Comparison of ENCODE assay signal across 8 cellular contexts in genomic region chr7:22561356-22561755, GRCh38.
DNase-seq lines count a peak whose midpoint lies in the region; ATAC-seq, FAIRE-seq and TF ChIP-seq lines count a peak whose summit lies in the region.

No MANE protein-coding gene starts in this region.

- H3K36me3 Mint-ChIP-seq in endodermal cell (ENCODE audit: low read depth) (peaks cover 7% of the 10 kb centered on the region), T-helper 17 cell (ENCODE audit: low read depth) (peaks cover 8% of the 10 kb centered on the region)

- DNase-seq in A549 (ENCODE audit: low read depth in 1 of 2, low spot score in 1 of 2): peak; percentile 55 to 78
- DNase-seq in endodermal cell: peak; percentile 91
- DNase-seq in medulla oblongata (ENCODE audit: extremely low spot score): peak; percentile 50
- no peak for DNase-seq in T-helper 17 cell

- H3K27me3 Mint-ChIP-seq in endodermal cell (ENCODE audit: insufficient read depth) (no peaks in the 10 kb centered on the region), T-helper 17 cell (peaks cover 34% of the 10 kb centered on the region)

- H3K4me2 ChIP-seq in A549: peak overlapping the region; percentile 51

- no peaks in the 10 kb centered on the region for H3K27me3 ChIP-seq in endodermal cell (ENCODE audit: control insufficient read depth, insufficient read depth, low read length, poor library complexity, severe bottlenecking)

- no peaks in the 10 kb centered on the region for H3K9me3 Mint-ChIP-seq in endodermal cell

- WGBS in A549 (ENCODE audit: missing lambda C conversion rate): 12% methylated on average over 13 of the region's 13 CpGs
- 15 to 37% methylated on average over 3 to 13 of the region's 13 CpGs for WGBS in endodermal cell (ENCODE audit: insufficient coverage in 1 of 2, insufficient read length in 1 of 2), 2 experiments

- H3K4me1 ChIP-seq in A549: peaks cover 52% of the 10 kb centered on the region
- peaks cover 29% of the 10 kb centered on the region for H3K4me1 ChIP-seq in endodermal cell (ENCODE audit: control insufficient read depth, insufficient read depth, low read length)

- H3K9ac ChIP-seq in endodermal cell (ENCODE audit: extremely low read depth, low read length, poor library complexity, severe bottlenecking): no peak overlapping the region

- H3K27ac Mint-ChIP-seq in endodermal cell (peak overlapping the region; percentile 94), T-helper 17 cell (no peak overlapping the region)

- no peak for FAIRE-seq in A549 (lab: Jason Lieb, UNC)

- no peaks in the 10 kb centered on the region for H3K9me3 ChIP-seq in A549
- no peaks in the 10 kb centered on the region for H3K9me3 ChIP-seq in endodermal cell (ENCODE audit: control insufficient read depth, low read length)
- no peaks in the 10 kb centered on the region for H3K9me3 ChIP-seq in T-helper 17 cell (ENCODE audit: control insufficient read depth, low read length, poor library complexity, severe bottlenecking)

- H3K27ac ChIP-seq in A549 (peak overlapping the region; percentile 51 to 74), endodermal cell (ENCODE audit: low read depth, low read length) (no peak overlapping the region)

- TF ChIP-seq EP300 in A549 (IDR thresholded peaks at IDR 0.05) (peak in 1 of 2 experiments; percentile 23; a peak in 1 of 5 replicates), Ishikawa (IDR thresholded peaks at IDR 0.05; ENCODE audit: borderline replicate concordance) (peak; percentile 57; the same call in 1 of the 2 replicates)

- peak in 1 of 2 experiments; percentile 43; a peak in 2 of 5 replicates for TF ChIP-seq RAD21 in A549 (conservative IDR thresholded peaks at IDR 0.05 in 1 of 2, IDR thresholded peaks at IDR 0.05 in 1 of 2)
- peak; percentile 30; the same call in 1 of the 2 replicates for TF ChIP-seq RAD21 in Ishikawa (IDR thresholded peaks at IDR 0.05; ENCODE audit: low read depth)

- TF ChIP-seq CTCF in A549 (IDR thresholded peaks at IDR 0.05) (no peak), endodermal cell (conservative IDR thresholded peaks at IDR 0.05) (no peak)

- H3K4me3 Mint-ChIP-seq in endodermal cell (peak overlapping the region; percentile 19), T-helper 17 cell (no peak overlapping the region)

- TF ChIP-seq POLR2A in A549 (IDR thresholded peaks at IDR 0.05; ENCODE audit: low read length): no peak

- peaks cover 49% of the 10 kb centered on the region for H3K4me1 Mint-ChIP-seq in endodermal cell
- H3K4me1 Mint-ChIP-seq in T-helper 17 cell: peaks cover 32% of the 10 kb centered on the region

- peak; percentile 61 for ATAC-seq in A549
- no peak for ATAC-seq in GM18909 (IDR thresholded peaks at IDR 0.05; ENCODE audit: poor library complexity, unreplicated experiment)
- no peak for ATAC-seq in HG02610 (IDR thresholded peaks at IDR 0.05; ENCODE audit: unreplicated experiment)
- no peak for ATAC-seq in GM21825 (IDR thresholded peaks at IDR 0.05; ENCODE audit: unreplicated experiment)
- ATAC-seq in T-helper 17 cell: no peak

- CTCF ChIA-PET in A549 (lab: Yijun Ruan, JAX): interaction anchor here (0.6 to 10.2 kb wide), 28 partner anchors 8 to 524 kb away, joined by 3 to 477 read pairs (median 6); partner anchors contain the start of gene IL6

- H3K4me3 ChIP-seq in A549: no peak overlapping the region
- no peak overlapping the region for H3K4me3 ChIP-seq in endodermal cell (ENCODE audit: low read length)

- H3K36me3 ChIP-seq in endodermal cell (ENCODE audit: control insufficient read depth, insufficient read depth, low read length): no peaks in the 10 kb centered on the region

- POLR2A ChIA-PET in A549 (lab: Yijun Ruan, JAX): interaction anchor here (0.7 to 2.1 kb wide), 8 partner anchors 16 to 297 kb away, joined by 3 to 16 read pairs (median 4); partner anchors contain the start of gene IL6

TF ChIP-seq in A549, 52 proteins besides CTCF, POLR2A, EP300 and RAD21:
- TF ChIP-seq PHF8 (IDR thresholded peaks at IDR 0.05; ENCODE audit: borderline replicate concordance, low read depth): no peak
- TF ChIP-seq, protein P1, sequence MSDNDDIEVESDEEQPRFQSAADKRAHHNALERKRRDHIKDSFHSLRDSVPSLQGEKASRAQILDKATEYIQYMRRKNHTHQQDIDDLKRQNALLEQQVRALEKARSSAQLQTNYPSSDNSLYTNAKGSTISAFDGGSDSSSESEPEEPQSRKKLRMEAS (IDR thresholded peaks at IDR 0.05): peak; percentile 79
- no peak for TF ChIP-seq RARB (CRISPR knock-in tag; IDR thresholded peaks at IDR 0.05)
- no peak for TF ChIP-seq FOSL2 (IDR thresholded peaks at IDR 0.05)
- TF ChIP-seq FOSL2 (CRISPR knock-in tag; IDR thresholded peaks at IDR 0.05): peak; percentile 53; the same call in 1 of the 2 replicates
- no peak for TF ChIP-seq EHMT2 (IDR thresholded peaks at IDR 0.05; ENCODE audit: low read depth)
- peak; percentile 66; the same call in 1 of the 2 replicates for TF ChIP-seq HOXB13 (CRISPR knock-in tag; IDR thresholded peaks at IDR 0.05; ENCODE audit: low read depth)
- peak; percentile 29; the same call in 1 of the 2 replicates for TF ChIP-seq GATA3 (IDR thresholded peaks at IDR 0.05; ENCODE audit: borderline replicate concordance)
- no peak for TF ChIP-seq MAZ (IDR thresholded peaks at IDR 0.05; ENCODE audit: borderline replicate concordance, low read depth, low read length)
- TF ChIP-seq TFCP2L1 (CRISPR knock-in tag; IDR thresholded peaks at IDR 0.05): no peak
- TF ChIP-seq SMC3 (IDR thresholded peaks at IDR 0.05): peak; percentile 35; the same call in 2 of the 3 replicates
- TF ChIP-seq, protein P2, sequence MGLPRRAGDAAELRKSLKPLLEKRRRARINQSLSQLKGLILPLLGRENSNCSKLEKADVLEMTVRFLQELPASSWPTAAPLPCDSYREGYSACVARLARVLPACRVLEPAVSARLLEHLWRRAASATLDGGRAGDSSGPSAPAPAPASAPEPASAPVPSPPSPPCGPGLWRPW (IDR thresholded peaks at IDR 0.05): no peak
- TF ChIP-seq, protein P3, sequence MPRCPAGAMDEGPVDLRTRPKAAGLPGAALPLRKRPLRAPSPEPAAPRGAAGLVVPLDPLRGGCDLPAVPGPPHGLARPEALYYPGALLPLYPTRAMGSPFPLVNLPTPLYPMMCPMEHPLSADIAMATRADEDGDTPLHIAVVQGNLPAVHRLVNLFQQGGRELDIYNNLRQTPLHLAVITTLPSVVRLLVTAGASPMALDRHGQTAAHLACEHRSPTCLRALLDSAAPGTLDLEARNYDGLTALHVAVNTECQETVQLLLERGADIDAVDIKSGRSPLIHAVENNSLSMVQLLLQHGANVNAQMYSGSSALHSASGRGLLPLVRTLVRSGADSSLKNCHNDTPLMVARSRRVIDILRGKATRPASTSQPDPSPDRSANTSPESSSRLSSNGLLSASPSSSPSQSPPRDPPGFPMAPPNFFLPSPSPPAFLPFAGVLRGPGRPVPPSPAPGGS (IDR thresholded peaks at IDR 0.05): no peak
- TF ChIP-seq RFX5 (IDR thresholded peaks at IDR 0.05): no peak
- no peak for TF ChIP-seq TP53 (CRISPR knock-in tag; IDR thresholded peaks at IDR 0.05)
- TF ChIP-seq RCOR1 (IDR thresholded peaks at IDR 0.05; ENCODE audit: low read depth, low read length): no peak

TF ChIP-seq in Ishikawa, 13 proteins besides CTCF, POLR2A, EP300 and RAD21:
- TF ChIP-seq TCF12 (IDR thresholded peaks at IDR 0.05; ENCODE audit: low read depth) (peak; percentile 53; the same call in 1 of the 2 replicates), NFIC (IDR thresholded peaks at IDR 0.05) (peak; percentile 57), CEBPB (IDR thresholded peaks at IDR 0.05) (no peak), ZBTB7A (IDR thresholded peaks at IDR 0.05; ENCODE audit: low read depth) (no peak), FOXM1 (IDR thresholded peaks at IDR 0.05; ENCODE audit: borderline replicate concordance, low read depth) (no peak), TEAD4 (IDR thresholded peaks at IDR 0.05) (peak; percentile 91), REST (IDR thresholded peaks at IDR 0.05; ENCODE audit: low read depth) (no peak), CREB1 (IDR thresholded peaks at IDR 0.05; ENCODE audit: low read depth) (no peak), EGR1 (IDR thresholded peaks at IDR 0.05) (no peak), USF1 (IDR thresholded peaks at IDR 0.05) (no peak; the same call in 1 of the 2 replicates), TAF1 (IDR thresholded peaks at IDR 0.05; ENCODE audit: low read depth) (no peak), YY1 (IDR thresholded peaks at IDR 0.05; ENCODE audit: low read depth) (peak; percentile 44; the same call in 1 of the 2 replicates)
- TF ChIP-seq, protein P1 (IDR thresholded peaks at IDR 0.05): peak; percentile 73

Comparison
In these comparisons a context has a peak if more than half of its experiments do, and no peak if none do; other contexts are left out.
1. ATAC-seq: peak in A549 (2 of 2); none in GM18909 (single experiment), HG02610 (single experiment), GM21825 (single experiment) and T-helper 17 cell (single experiment).
2. DNase-seq: peak in A549 (2 of 2), endodermal cell (single experiment) and medulla oblongata (single experiment); none in T-helper 17 cell (0 of 3).